In genomic region chr1:6347641-6348487, GRCh38 we compare ENCODE assay signal across 8 cellular contexts. TPM values are rescaled to one million over a fixed set of nuclear protein-coding genes. Genes with fewer than 3 reads are reported as not detected.
DNase-seq lines count a peak whose midpoint lies in the region; ATAC-seq, FAIRE-seq and TF ChIP-seq lines count a peak whose summit lies in the region.

No MANE protein-coding gene starts in this region.

- H4K20me1 ChIP-seq in astrocyte (ENCODE audit: insufficient read depth, low read length) = peaks cover 42% of the 10 kb centered on the region

- peak overlapping the region; percentile 67 for H3K4me3 Mint-ChIP-seq in astrocyte (ENCODE audit: unreplicated experiment)

- ATAC-seq in left lobe of liver (peak; percentile 42), GM19463 (IDR thresholded peaks at IDR 0.05; ENCODE audit: unreplicated experiment) (no peak), GM21529 (IDR thresholded peaks at IDR 0.05; ENCODE audit: unreplicated experiment) (no peak)

- FAIRE-seq in GM19239 (lab: Jason Lieb, UNC) = peak; percentile 86
- FAIRE-seq in astrocyte (lab: Jason Lieb, UNC) = no peak

- peak overlapping the region; percentile 62 for H2AFZ ChIP-seq in astrocyte (ENCODE audit: low read depth, low read length)

- CTCF ChIA-PET in AG04450 (lab: Charles Lee) = interaction anchor here (0.5 to 4.6 kb wide), 14 partner anchors 14 to 142 kb away, joined by 3 to 36 read pairs (median 4); no protein-coding TSS in a partner anchor

- no peaks in the 10 kb centered on the region for H3K27me3 Mint-ChIP-seq in astrocyte (ENCODE audit: low read depth, unreplicated experiment)

- H3K9me3 Mint-ChIP-seq in astrocyte (ENCODE audit: unreplicated experiment) = no peaks in the 10 kb centered on the region

- peaks cover 11% of the 10 kb centered on the region for H3K4me1 Mint-ChIP-seq in astrocyte (ENCODE audit: low read depth, unreplicated experiment)

- H3K4me1 ChIP-seq in astrocyte (ENCODE audit: insufficient read depth, low read length) = peaks cover 22% of the 10 kb centered on the region

- no peaks in the 10 kb centered on the region for H3K27me3 ChIP-seq in AG04450 (ENCODE audit: control insufficient read depth, insufficient read depth, low read length)
- no peaks in the 10 kb centered on the region for H3K27me3 ChIP-seq in astrocyte (ENCODE audit: insufficient read depth, low read length)

- TF ChIP-seq CTCF in AG04450 (IDR thresholded peaks at IDR 0.05; ENCODE audit: low read depth, low read length) (peak; percentile 79), astrocyte (IDR thresholded peaks at IDR 0.05; ENCODE audit: insufficient read depth, low read depth, low read length) (peak; percentile 41)

- no peak for DNase-seq in AG04450 (ENCODE audit: low read depth, low spot score)
- DNase-seq in GM19239 (ENCODE audit: insufficient read length, low spot score) = peak; percentile 71
- DNase-seq in T-helper 2 cell = peak; percentile 39 to 86 (median 54)
- DNase-seq in astrocyte (ENCODE audit: low read depth) = peak; percentile 39
- peak; percentile 67 for DNase-seq in left lobe of liver (ENCODE audit: low spot score)
- peak; percentile 18 to 31 for DNase-seq in stimulated activated CD8-positive, alpha-beta memory T cell treated with anti-CD3 and anti-CD28 coated beads, Interleukin-15, amount 100 ng/mL, for 4 hours (ENCODE audit: low read depth in 2 of 2)

- POLR2A ChIA-PET in AG04450 (lab: Yijun Ruan, JAX) = interaction anchor here (1.0 kb wide), 1 partner anchor 11 kb away, joined by 3 read pairs; no protein-coding TSS in a partner anchor

- H3K9ac ChIP-seq in astrocyte (ENCODE audit: low read length) = peak overlapping the region; percentile 49

- H3K4me3 ChIP-seq in AG04450 (ENCODE audit: low read depth, low read length) = no peak overlapping the region
- H3K4me3 ChIP-seq in astrocyte (ENCODE audit: insufficient read depth, low read depth, low read length) = no peak overlapping the region

- H3K27ac Mint-ChIP-seq in astrocyte (ENCODE audit: unreplicated experiment) = peak overlapping the region; percentile 64

- H3K36me3 Mint-ChIP-seq in astrocyte (ENCODE audit: low read depth, unreplicated experiment) = peaks cover 14% of the 10 kb centered on the region

- H3K27ac ChIP-seq in AG04450 (ENCODE audit: low read depth, low read length) = no peak overlapping the region
- peak overlapping the region; percentile 48 for H3K27ac ChIP-seq in astrocyte (ENCODE audit: low read depth, low read length)

- H3K36me3 ChIP-seq in astrocyte (ENCODE audit: insufficient read depth, low read length) = no peaks in the 10 kb centered on the region

- peaks cover 19% of the 10 kb centered on the region for H3K79me2 ChIP-seq in astrocyte (ENCODE audit: insufficient read depth, low read length)

- no peaks in the 10 kb centered on the region; the same call in 1 of the 2 replicates for H3K9me3 ChIP-seq in AG04450 (ENCODE audit: control insufficient read depth, insufficient read depth, low read length)
- H3K9me3 ChIP-seq in astrocyte (ENCODE audit: insufficient read depth, low read depth, low read length) = no peaks in the 10 kb centered on the region

- H3K4me2 ChIP-seq in astrocyte (ENCODE audit: low read length) = peak overlapping the region; percentile 60

RNA-seq across cellular contexts. Expression of gene ACOT7, which starts 45.7 kb away (rescaled TPM):
- polyA plus RNA-seq in AG04450 (2011; rRNA removed) = 80.1 and 102 TPM in 2 replicates
- 38.7 and 51.3 TPM in 2 replicates for polyA minus RNA-seq in AG04450 (2011; rRNA and poly(A)+ RNA removed)
- total RNA-seq in astrocyte (75.6 and 91.1 TPM in 2 replicates), left lobe of liver (13.2 TPM)
